Comparison of ENCODE assay signal across 12 cellular contexts in the genomic region with DNA sequence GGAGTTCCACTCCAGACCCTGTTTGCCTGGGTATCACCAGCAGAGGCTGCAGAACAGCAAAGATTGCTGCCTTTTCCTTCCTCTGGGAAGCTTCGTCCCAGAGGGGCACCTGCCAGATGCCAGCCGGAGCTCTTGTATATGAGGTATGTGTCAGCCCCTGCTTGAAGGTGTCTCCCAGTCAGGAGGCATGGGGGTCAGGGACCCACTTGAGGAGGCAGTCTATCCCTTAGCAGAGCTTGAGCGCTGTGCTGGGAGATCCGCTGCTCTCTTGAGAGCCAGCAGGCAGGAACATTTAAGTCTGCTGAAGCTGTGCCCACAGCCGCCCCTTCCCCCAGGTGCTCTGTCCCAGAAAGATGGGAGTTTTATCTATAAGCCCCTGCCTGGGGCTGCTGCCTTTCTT. TPM values are rescaled to one million over a fixed set of nuclear protein-coding genes. Genes with fewer than 3 reads are reported as not detected.
DNase-seq lines count a peak whose midpoint lies in the region; TF ChIP-seq lines count a peak whose summit lies in the region.
"Not testable (repeated sequence)": the region's sequence is repeated elsewhere in the genome, so short reads cannot be mapped to it uniquely, and the experiment has no call there.
"Had no signal": no experiment of that assay in that cellular context is flagged by ENCODE, and none has a peak within 500 bp of the region (broad histone marks: within the 10 kb centered on the region; RNA-seq: fewer than 3 reads in every experiment).

No MANE protein-coding gene starts in this region.

- H3K36me3 Mint-ChIP-seq in osteocyte (ENCODE audit: unreplicated experiment): not testable (repeated sequence)

- not testable (repeated sequence) for H3K4me1 Mint-ChIP-seq in osteocyte (ENCODE audit: unreplicated experiment)

- H3K4me3 Mint-ChIP-seq in osteocyte (ENCODE audit: unreplicated experiment): not testable (repeated sequence)

- not testable (repeated sequence) for H3K27me3 Mint-ChIP-seq in osteocyte (ENCODE audit: unreplicated experiment)

- TF ChIP-seq CTCF in osteocyte (IDR thresholded peaks at IDR 0.05): not testable (repeated sequence)

- peak; percentile 62 for DNase-seq in osteocyte (ENCODE audit: extremely low spot score, unreplicated experiment)

- H3K27ac Mint-ChIP-seq in osteocyte (ENCODE audit: unreplicated experiment): not testable (repeated sequence)

- not testable (repeated sequence) for H3K9me3 Mint-ChIP-seq in osteocyte (ENCODE audit: unreplicated experiment)

RNA-seq across cellular contexts. Expression of a gene that starts 4.2 kb away (rescaled TPM):
- total RNA-seq in osteocyte: not detected in 2 replicates
- total RNA-seq: A172; A673; B cell; Caco-2; Calu3; CD4-positive, alpha-beta memory T cell; CD4-positive, alpha-beta T cell; CD4-positive, CD25-positive, alpha-beta regulatory T cell; CD8-positive, alpha-beta memory T cell; CD8-positive, alpha-beta T cell; Daoy had no signal

RNA-seq across cellular contexts. Expression of a gene that starts 22.5 kb away (rescaled TPM):
- total RNA-seq in osteocyte: not detected in 2 replicates
- total RNA-seq: A172; A673; B cell; Caco-2; Calu3; CD4-positive, alpha-beta memory T cell; CD4-positive, alpha-beta T cell; CD4-positive, CD25-positive, alpha-beta regulatory T cell; CD8-positive, alpha-beta memory T cell; CD8-positive, alpha-beta T cell; Daoy had no signal

RNA-seq across cellular contexts. Expression of a gene that starts 29.7 kb away (rescaled TPM):
- 9.0 and 9.2 TPM in 2 replicates for total RNA-seq in osteocyte

RNA-seq across cellular contexts. Expression of a gene that starts 32.1 kb away (rescaled TPM):
- total RNA-seq in osteocyte: not detected in 2 replicates
- total RNA-seq: A172; A673; B cell; Caco-2; Calu3; CD4-positive, alpha-beta memory T cell; CD4-positive, alpha-beta T cell; CD4-positive, CD25-positive, alpha-beta regulatory T cell; CD8-positive, alpha-beta memory T cell; CD8-positive, alpha-beta T cell had no signal

RNA-seq across cellular contexts. Expression of a gene that starts 34.8 kb away (rescaled TPM):
- total RNA-seq in osteocyte: 0.13 TPM in 1 of 2 replicates, not detected in the other
- total RNA-seq: A172, A673, B cell, Daoy had no signal
